In the genomic region with DNA sequence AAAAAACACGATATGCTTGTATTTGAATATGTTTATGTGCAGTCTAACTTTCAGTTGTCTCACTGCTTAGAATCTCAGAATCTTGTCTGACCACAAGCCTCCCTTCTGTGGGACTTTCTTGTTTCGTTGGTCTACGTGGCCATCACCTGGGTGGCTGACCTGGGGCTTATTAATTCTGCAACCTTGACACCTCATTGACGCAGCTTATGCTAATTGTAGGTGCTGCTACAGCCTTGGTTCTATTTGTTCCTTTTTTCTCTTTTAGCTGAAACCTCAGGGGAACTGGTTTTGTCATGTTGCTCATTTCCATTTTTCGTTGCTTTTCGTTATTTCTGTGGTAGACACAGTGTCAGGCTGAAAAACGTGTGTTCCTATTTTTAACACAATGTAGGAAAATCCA, we compare ENCODE assay signal across 12 cellular contexts.
DNase-seq lines count a peak whose midpoint lies in the region; ATAC-seq and TF ChIP-seq lines count a peak whose summit lies in the region.
"Had no signal": no experiment of that assay in that cellular context is flagged by ENCODE, and none has a peak within 500 bp of the region (broad histone marks: within the 10 kb centered on the region; RNA-seq: fewer than 3 reads in every experiment).

No MANE protein-coding gene starts in this region.

- no peaks in the 10 kb centered on the region for H3K4me1 Mint-ChIP-seq in HFFc6 (ENCODE audit: low read depth)
- H3K4me1 Mint-ChIP-seq: activated T-helper 17 cell treated with anti-CD3 and anti-CD28 coated beads, Interleukin-2, amount 50 U/mL, for 72 hours had no signal

- no peaks in the 10 kb centered on the region for H3K36me3 Mint-ChIP-seq in HFFc6 (ENCODE audit: low read depth)

- peak; percentile 47 to 73 for DNase-seq in NOMO-1 (lab: John Stamatoyannopoulos, UW; ENCODE audit: unreplicated experiment in 2 of 2)
- no peak for DNase-seq in NCI-H1417 treated with DMSO at 0.1 percent for 48 hours (lab: John Stamatoyannopoulos, UW)
- no peak for DNase-seq in medulla oblongata (ENCODE audit: extremely low spot score)
- no peak for DNase-seq in NCI-H146 (lab: John Stamatoyannopoulos, UW)
- DNase-seq in HFFc6, result no peak
- DNase-seq: activated CD8-positive, alpha-beta T cell treated with anti-CD3 and anti-CD28 coated beads, Interleukin-2, amount 10 ng/mL, durations not matched to agents 7 days and 5 days; anterior cingulate cortex; left cardiac atrium had no signal

- ATAC-seq in GM18499 (IDR thresholded peaks at IDR 0.05; ENCODE audit: insufficient read depth, unreplicated experiment) (peak; percentile 89), GM21360 (IDR thresholded peaks at IDR 0.05; ENCODE audit: unreplicated experiment) (peak; percentile 68), HG03103 (IDR thresholded peaks at IDR 0.05; ENCODE audit: low read depth, unreplicated experiment) (peak; percentile 96)
- ATAC-seq: activated CD8-positive, alpha-beta T cell treated with anti-CD3 and anti-CD28 coated beads, Interleukin-2, amount 10 ng/mL, durations not matched to agents 7 days and 5 days; activated T-helper 17 cell treated with anti-CD3 and anti-CD28 coated beads, Interleukin-2, amount 50 U/mL, for 72 hours; left cardiac atrium had no signal

- no peaks in the 10 kb centered on the region for H3K27me3 Mint-ChIP-seq in HFFc6 (ENCODE audit: insufficient read depth)

- H3K4me3 Mint-ChIP-seq in HFFc6, result no peak overlapping the region
- H3K4me3 Mint-ChIP-seq: activated CD8-positive, alpha-beta T cell treated with anti-CD3 and anti-CD28 coated beads, Interleukin-2, amount 10 ng/mL, durations not matched to agents 7 days and 5 days; activated T-helper 17 cell treated with anti-CD3 and anti-CD28 coated beads, Interleukin-2, amount 50 U/mL, for 72 hours had no signal

- TF ChIP-seq CTCF in HFFc6 (IDR thresholded peaks at IDR 0.05), result no peak

- no peak overlapping the region for H3K27ac Mint-ChIP-seq in HFFc6
- H3K27ac Mint-ChIP-seq: activated CD8-positive, alpha-beta T cell treated with anti-CD3 and anti-CD28 coated beads, Interleukin-2, amount 10 ng/mL, durations not matched to agents 7 days and 5 days; activated T-helper 17 cell treated with anti-CD3 and anti-CD28 coated beads, Interleukin-2, amount 50 U/mL, for 72 hours had no signal

- H3K9me3 Mint-ChIP-seq in HFFc6, result no peaks in the 10 kb centered on the region

Comparison
In these comparisons a context has a peak if more than half of its experiments do, and no peak if none do; other contexts are left out.
1. DNase-seq: peak in NOMO-1 (2 of 2); none in NCI-H1417 treated with DMSO at 0.1 percent for 48 hours (single experiment), medulla oblongata (single experiment), NCI-H146 (single experiment) and HFFc6 (single experiment).
2. Peak in every context shown above with its lines, with median percentiles within 50 percentile points of each other: ATAC-seq.